In genomic region chr7:148940702-148941597, GRCh38 we compare ENCODE assay signal across 8 cellular contexts. TPM values are rescaled to one million over a fixed set of nuclear protein-coding genes. Genes with fewer than 3 reads are reported as not detected.
DNase-seq lines count a peak whose midpoint lies in the region; ATAC-seq and TF ChIP-seq lines count a peak whose summit lies in the region.

No MANE protein-coding gene starts in this region.

- peaks cover 3% of the 10 kb centered on the region for H3K36me3 Mint-ChIP-seq in CD4-positive, CD25-positive, alpha-beta regulatory T cell
- H3K36me3 Mint-ChIP-seq in activated CD8-positive, alpha-beta T cell treated with anti-CD3 and anti-CD28 coated beads for 36 hours (ENCODE audit: low read depth) = peaks cover 8% of the 10 kb centered on the region

- peak overlapping the region; percentile 99 for H3K4me3 ChIP-seq in CD4-positive, CD25-positive, alpha-beta regulatory T cell (ENCODE audit: low read depth, low read length)

- peak; percentile 63 to 84 (median 83) for DNase-seq in CD4-positive, CD25-positive, alpha-beta regulatory T cell
- DNase-seq in NCI-H82 treated with DMSO at 0.1 percent for 48 hours (lab: John Stamatoyannopoulos, UW; ENCODE audit: unreplicated experiment) (peak; percentile 84), lung microvascular endothelial cell (ENCODE audit: low read depth in 2 of 2) (peak; percentile 82 to 84)
- peak; percentile 84 for DNase-seq in activated CD8-positive, alpha-beta T cell treated with anti-CD3 and anti-CD28 coated beads for 36 hours
- DNase-seq in effector CD4-positive, alpha-beta T cell = peak; percentile 57
- peak; percentile 40 to 58 (median 41) for DNase-seq in stimulated activated CD4-positive, alpha-beta T cell treated with anti-CD3 and anti-CD28 coated beads, TNF-alpha, amount 100 ng/mL, for 24 hours (ENCODE audit: low read depth in 3 of 3)

- H3K9me3 ChIP-seq in CD4-positive, CD25-positive, alpha-beta regulatory T cell (ENCODE audit: control insufficient read depth in 2 of 2, low read length in 2 of 2) = no peaks in the 10 kb centered on the region

- peaks cover 17% of the 10 kb centered on the region for H3K4me1 ChIP-seq in CD4-positive, CD25-positive, alpha-beta regulatory T cell (ENCODE audit: control insufficient read depth, insufficient read depth, low read length, poor library complexity, severe bottlenecking)

- H3K4me3 Mint-ChIP-seq in CD4-positive, CD25-positive, alpha-beta regulatory T cell = peak overlapping the region; percentile 93 to 100 (median 96)
- H3K4me3 Mint-ChIP-seq in activated CD8-positive, alpha-beta T cell treated with anti-CD3 and anti-CD28 coated beads for 36 hours = peak overlapping the region; percentile 98

- H3K36me3 ChIP-seq in CD4-positive, CD25-positive, alpha-beta regulatory T cell (ENCODE audit: control insufficient read depth, insufficient read depth, low read length) = no peaks in the 10 kb centered on the region

- H3K27me3 Mint-ChIP-seq in CD4-positive, CD25-positive, alpha-beta regulatory T cell = peaks cover 16% of the 10 kb centered on the region
- no peaks in the 10 kb centered on the region for H3K27me3 Mint-ChIP-seq in activated CD8-positive, alpha-beta T cell treated with anti-CD3 and anti-CD28 coated beads for 36 hours

- TF ChIP-seq CTCF in activated CD8-positive, alpha-beta T cell treated with anti-CD3 and anti-CD28 coated beads for 36 hours (IDR thresholded peaks at IDR 0.05) = no peak

- POLR2A ChIA-PET in activated CD8-positive, alpha-beta T cell treated with anti-CD3 and anti-CD28 coated beads for 36 hours (lab: Charles Lee) = interaction anchor here (0.7 to 6.5 kb wide), 27 partner anchors 10 to 288 kb away, joined by 3 to 107 read pairs (median 5); partner anchors contain the start of genes CUL1, EZH2 and ZNF398

- CTCF ChIA-PET in activated CD8-positive, alpha-beta T cell treated with anti-CD3 and anti-CD28 coated beads for 36 hours (lab: Charles Lee) = interaction anchor here (0.9 to 3.4 kb wide), 22 partner anchors 11 to 125 kb away, joined by 3 to 43 read pairs (median 6); no protein-coding TSS in a partner anchor

- ATAC-seq in CD4-positive, CD25-positive, alpha-beta regulatory T cell (ENCODE audit: low read depth in 2 of 2) = peak; percentile 72 to 81
- ATAC-seq in GM19397 (IDR thresholded peaks at IDR 0.05; ENCODE audit: unreplicated experiment) = peak; percentile 85
- ATAC-seq in HG03565 (IDR thresholded peaks at IDR 0.05; ENCODE audit: unreplicated experiment) = peak; percentile 58
- peak; percentile 72 for ATAC-seq in activated CD8-positive, alpha-beta T cell treated with anti-CD3 and anti-CD28 coated beads for 36 hours

- peaks cover 4 to 22% (median 12%) of the 10 kb centered on the region in 4 donors for H3K4me1 Mint-ChIP-seq in CD4-positive, CD25-positive, alpha-beta regulatory T cell
- H3K4me1 Mint-ChIP-seq in activated CD8-positive, alpha-beta T cell treated with anti-CD3 and anti-CD28 coated beads for 36 hours (ENCODE audit: low read depth) = peaks cover 17% of the 10 kb centered on the region

- no peaks in the 10 kb centered on the region for H3K27me3 ChIP-seq in CD4-positive, CD25-positive, alpha-beta regulatory T cell (ENCODE audit: control insufficient read depth, insufficient read depth, low read length)

- H3K27ac ChIP-seq in CD4-positive, CD25-positive, alpha-beta regulatory T cell (ENCODE audit: insufficient read depth, low read length, poor library complexity, severe bottlenecking) = peak overlapping the region; percentile 89

- intact Hi-C loops in activated CD8-positive, alpha-beta T cell treated with anti-CD3 and anti-CD28 coated beads for 36 hours (cut with micrococcal nuclease) = loop anchor here (1.0 kb wide), 2 partner anchors 28 to 57 kb away; partner anchors contain the start of gene EZH2

- H3K27ac Mint-ChIP-seq in CD4-positive, CD25-positive, alpha-beta regulatory T cell = peak overlapping the region; percentile 98
- H3K27ac Mint-ChIP-seq in activated CD8-positive, alpha-beta T cell treated with anti-CD3 and anti-CD28 coated beads for 36 hours = peak overlapping the region; percentile 100

- no peaks in the 10 kb centered on the region for H3K9me3 Mint-ChIP-seq in CD4-positive, CD25-positive, alpha-beta regulatory T cell
- no peaks in the 10 kb centered on the region for H3K9me3 Mint-ChIP-seq in activated CD8-positive, alpha-beta T cell treated with anti-CD3 and anti-CD28 coated beads for 36 hours

RNA-seq across cellular contexts. Expression of gene EZH2, which starts 56.9 kb away (rescaled TPM):
- 78.6 TPM for total RNA-seq in CD4-positive, CD25-positive, alpha-beta regulatory T cell
- 10 to 100 TPM in 2 of 4 donors, 1 to 10 TPM in 2; 7.5 to 12.2 (median 9.7) TPM for polyA plus RNA-seq in CD4-positive, CD25-positive, alpha-beta regulatory T cell
- total RNA-seq in activated CD8-positive, alpha-beta T cell treated with anti-CD3 and anti-CD28 coated beads for 36 hours = 100 to 1,000 TPM; 112 to 114 TPM
- 4.8 and 8.3 TPM in 2 replicates for total RNA-seq in lung microvascular endothelial cell

Comparison
In these comparisons a context has a peak if more than half of its experiments do, and no peak if none do; other contexts are left out.
1. Peak in every context shown above with its lines: DNase-seq, ATAC-seq, H3K4me3 ChIP-seq and H3K27ac ChIP-seq.